ENCODE assay signal across 12 cellular contexts in genomic region chr1:14366361-14367018, GRCh38.
A peak's percentile ranks its signal among the peaks of the same experiment; 100 is the strongest.
DNase-seq lines count a peak whose midpoint lies in the region; ATAC-seq and TF ChIP-seq lines count a peak whose summit lies in the region.
"Had no signal": no experiment of that assay in that cellular context is flagged by ENCODE, and none has a peak within 500 bp of the region (broad histone marks: within the 10 kb centered on the region; RNA-seq: fewer than 3 reads in every experiment).

No MANE protein-coding gene starts in this region.

- peak; percentile 59 for ATAC-seq in left lung
- no peak for ATAC-seq in GM18505 (IDR thresholded peaks at IDR 0.05; ENCODE audit: unreplicated experiment)
- no peak for ATAC-seq in stimulated activated effector memory CD8-positive, alpha-beta T cell treated with anti-CD3 and anti-CD28 coated beads, Interleukin-12 subunit alpha, Interleukin-12 subunit beta, amount 100 ng/mL, for 72 hours

- H3K36me3 ChIP-seq in A673 (ENCODE audit: insufficient read depth, low read length, poor library complexity, severe bottlenecking) (no peaks in the 10 kb centered on the region), left lung (no peaks in the 10 kb centered on the region)
- H3K36me3 ChIP-seq: BLaER1 treated with 17β-estradiol and CSF1 and Interleukin-3, amounts not matched to agents 10 nM and 100 nM; upper lobe of left lung had no signal

- H3K4me1 ChIP-seq in A673 (ENCODE audit: insufficient read depth, low read length, poor library complexity, severe bottlenecking) (peaks cover 10% of the 10 kb centered on the region), left lung (peaks cover 0 to 3% of the 10 kb centered on the region in 2 donors)

- no peak for TF ChIP-seq POLR2A in GM18505 (IDR thresholded peaks at IDR 0.05; ENCODE audit: borderline replicate concordance, extremely low read depth, insufficient read depth, insufficient read length)

- peak; percentile 74 for DNase-seq in A673 (ENCODE audit: low spot score)
- peak; percentile 75 for DNase-seq in NCI-H146 (lab: John Stamatoyannopoulos, UW)
- peak in 7 of 10 donors; percentile 26 to 64 (median 49) for DNase-seq in dorsolateral prefrontal cortex
- DNase-seq in left lung, result peak in 1 of 2 donors; percentile 72
- DNase-seq in RPMI8226, result no peak
- DNase-seq in stimulated activated CD4-positive, alpha-beta T cell treated with anti-CD3 and anti-CD28 coated beads, Interleukin-1b, Interleukin-23, amount 100 ng/mL, for 48 hours, result no peak
- DNase-seq in stimulated activated effector memory CD8-positive, alpha-beta T cell treated with anti-CD3 and anti-CD28 coated beads, Interleukin-12 subunit alpha, Interleukin-12 subunit beta, amount 100 ng/mL, for 72 hours (ENCODE audit: low spot score in 2 of 2), result no peak
- DNase-seq: activated CD4-positive, alpha-beta memory T cell treated with anti-CD3 and anti-CD28 coated beads, Interleukin-2, amount 10 ng/mL, durations not matched to agents 7 days and 5 days; HCEC 1CT had no signal

- H3K4me3 Mint-ChIP-seq in stimulated activated effector memory CD8-positive, alpha-beta T cell treated with anti-CD3 and anti-CD28 coated beads, Interleukin-12 subunit alpha, Interleukin-12 subunit beta, amount 100 ng/mL, for 72 hours, result no peak overlapping the region
- H3K4me3 Mint-ChIP-seq: activated CD4-positive, alpha-beta memory T cell treated with anti-CD3 and anti-CD28 coated beads, Interleukin-2, amount 10 ng/mL, durations not matched to agents 7 days and 5 days had no signal

- no peaks in the 10 kb centered on the region for H3K4me1 Mint-ChIP-seq in stimulated activated effector memory CD8-positive, alpha-beta T cell treated with anti-CD3 and anti-CD28 coated beads, Interleukin-12 subunit alpha, Interleukin-12 subunit beta, amount 100 ng/mL, for 72 hours
- H3K4me1 Mint-ChIP-seq: activated CD4-positive, alpha-beta memory T cell treated with anti-CD3 and anti-CD28 coated beads, Interleukin-2, amount 10 ng/mL, durations not matched to agents 7 days and 5 days had no signal

- no TSS peak for BruUV-seq in A673 (replicated peaks; lab: Mats Ljungman, UMichigan)

- TF ChIP-seq CTCF in A673 (conservative IDR thresholded peaks at IDR 0.05; ENCODE audit: low read depth, low read length) (peak; percentile 42), dorsolateral prefrontal cortex (IDR thresholded peaks at IDR 0.05 in 54 of 56, conservative IDR thresholded peaks at IDR 0.05 in 2 of 56; ENCODE audit: low read depth in 1 of 56, partially characterized antibody in 56 of 56) (peak in 6 of 56 donors; percentile 12 to 24 (median 14)), left lung (IDR thresholded peaks at IDR 0.05) (no peak)

- no peak overlapping the region for H3K27ac Mint-ChIP-seq in stimulated activated effector memory CD8-positive, alpha-beta T cell treated with anti-CD3 and anti-CD28 coated beads, Interleukin-12 subunit alpha, Interleukin-12 subunit beta, amount 100 ng/mL, for 72 hours
- H3K27ac Mint-ChIP-seq: activated CD4-positive, alpha-beta memory T cell treated with anti-CD3 and anti-CD28 coated beads, Interleukin-2, amount 10 ng/mL, durations not matched to agents 7 days and 5 days had no signal

- intact Hi-C loops in A673 (cut with micrococcal nuclease; ENCODE audit: unreplicated experiment) (loop anchor here (10.0 kb wide), 1 partner anchor 252 kb away; no protein-coding TSS in a partner anchor), dorsolateral prefrontal cortex (cut with DNase I) (no loop called here), left lung (cut with DNase I) (no loop called here)

- H3K27ac ChIP-seq in A673 (ENCODE audit: low read depth, low read length, poor library complexity, severe bottlenecking) (no peak overlapping the region), dorsolateral prefrontal cortex (peak overlapping the region in 39 of 59 donors; percentile 0 to 72 (median 47)), left lung (no peak overlapping the region)
- H3K27ac ChIP-seq: BLaER1 treated with 17β-estradiol and CSF1 and Interleukin-3, amounts not matched to agents 10 nM and 100 nM had no signal

- CTCF ChIA-PET in A673 (lab: Charles Lee), result no interaction called here

- no peak overlapping the region for H3K4me3 ChIP-seq in A673 (ENCODE audit: low read depth, low read length, poor library complexity, severe bottlenecking)
- H3K4me3 ChIP-seq in dorsolateral prefrontal cortex, result peak overlapping the region in 48 of 59 donors; percentile 3 to 60 (median 32)
- no peak overlapping the region for H3K4me3 ChIP-seq in left lung
- H3K4me3 ChIP-seq: BLaER1 treated with 17β-estradiol and CSF1 and Interleukin-3, amounts not matched to agents 10 nM and 100 nM had no signal

- POLR2A ChIA-PET in A673 (lab: Charles Lee; ENCODE audit: low non-redundant PET), result no interaction called here

- H3K27me3 ChIP-seq in A673 (replicated peaks; ENCODE audit: insufficient read depth, low read depth, low read length, poor library complexity), result no peaks in the 10 kb centered on the region
- H3K27me3 ChIP-seq in dorsolateral prefrontal cortex, result no peaks in the 10 kb centered on the region
- peaks cover 0 to 16% of the 10 kb centered on the region in 2 donors for H3K27me3 ChIP-seq in left lung
- H3K27me3 ChIP-seq: BLaER1 treated with 17β-estradiol and CSF1 and Interleukin-3, amounts not matched to agents 10 nM and 100 nM; upper lobe of left lung had no signal

- peaks cover 2% of the 10 kb centered on the region for H3K9me3 Mint-ChIP-seq in stimulated activated effector memory CD8-positive, alpha-beta T cell treated with anti-CD3 and anti-CD28 coated beads, Interleukin-12 subunit alpha, Interleukin-12 subunit beta, amount 100 ng/mL, for 72 hours
- H3K9me3 Mint-ChIP-seq: activated CD4-positive, alpha-beta memory T cell treated with anti-CD3 and anti-CD28 coated beads, Interleukin-2, amount 10 ng/mL, durations not matched to agents 7 days and 5 days had no signal

- no peaks in the 10 kb centered on the region for H3K9me3 ChIP-seq in A673 (ENCODE audit: low read depth, low read length, poor library complexity, severe bottlenecking)
- peaks cover 0 to 6% of the 10 kb centered on the region in 2 donors for H3K9me3 ChIP-seq in left lung

- H3K36me3 Mint-ChIP-seq in stimulated activated effector memory CD8-positive, alpha-beta T cell treated with anti-CD3 and anti-CD28 coated beads, Interleukin-12 subunit alpha, Interleukin-12 subunit beta, amount 100 ng/mL, for 72 hours, result no peaks in the 10 kb centered on the region

Comparison
In these comparisons a context has a peak if more than half of its experiments do, and no peak if none do; other contexts are left out.
1. DNase-seq: peak in A673 (single experiment), NCI-H146 (single experiment) and dorsolateral prefrontal cortex (7 of 10); none in RPMI8226 (single experiment), stimulated activated CD4-positive, alpha-beta T cell treated with anti-CD3 and anti-CD28 coated beads, Interleukin-1b, Interleukin-23, amount 100 ng/mL, for 48 hours (single experiment) and stimulated activated effector memory CD8-positive, alpha-beta T cell treated with anti-CD3 and anti-CD28 coated beads, Interleukin-12 subunit alpha, Interleukin-12 subunit beta, amount 100 ng/mL, for 72 hours (0 of 2).
2. H3K27ac ChIP-seq: peak in dorsolateral prefrontal cortex (39 of 59); none in A673 (single experiment) and left lung (0 of 2).
3. H3K4me3 ChIP-seq: peak in dorsolateral prefrontal cortex (48 of 59); none in A673 (single experiment) and left lung (0 of 2).